40 cellular contexts compared by ENCODE assay signal in genomic region chr10:122242266-122242665, GRCh38. TPM values are rescaled to one million over a fixed set of nuclear protein-coding genes. Genes with fewer than 3 reads are reported as not detected.
"Had no signal": no experiment of that assay in that cellular context is flagged by ENCODE, and none has a peak within 500 bp of the region (broad histone marks: within the 10 kb centered on the region; RNA-seq: fewer than 3 reads in every experiment).

No MANE protein-coding gene starts in this region.

- H3K36me3 Mint-ChIP-seq: activated naive CD4-positive, alpha-beta T cell treated with anti-CD3 and anti-CD28 coated beads, Interleukin-2, amount 10 ng/mL, durations not matched to agents 7 days and 5 days; activated naive CD4-positive, alpha-beta T cell treated with anti-CD3 and anti-CD28 coated beads, Interleukin-2, amount 50 U/mL, for 24 hours; activated naive CD4-positive, alpha-beta T cell treated with anti-CD3 and anti-CD28 coated beads, Interleukin-2, amount 50 U/mL, for 72 hours; activated naive CD8-positive, alpha-beta T cell; activated naive CD8-positive, alpha-beta T cell treated with anti-CD3 and anti-CD28 coated beads for 36 hours; activated naive CD8-positive, alpha-beta T cell treated with anti-CD3 and anti-CD28 coated beads, Interleukin-2, amount 10 ng/mL, durations not matched to agents 7 days and 5 days had no signal

- H3K4me3 ChIP-seq: adrenal gland, ascending aorta, body of pancreas, breast epithelium, cardiac muscle cell had no signal

- H3K27me3 Mint-ChIP-seq: activated naive CD4-positive, alpha-beta T cell treated with anti-CD3 and anti-CD28 coated beads, Interleukin-2, amount 10 ng/mL, durations not matched to agents 7 days and 5 days; activated naive CD4-positive, alpha-beta T cell treated with anti-CD3 and anti-CD28 coated beads, Interleukin-2, amount 50 U/mL, for 24 hours; activated naive CD8-positive, alpha-beta T cell; activated naive CD8-positive, alpha-beta T cell treated with anti-CD3 and anti-CD28 coated beads for 36 hours; activated naive CD8-positive, alpha-beta T cell treated with anti-CD3 and anti-CD28 coated beads, Interleukin-2, amount 10 ng/mL, durations not matched to agents 7 days and 5 days; activated T-cell treated with anti-CD3 and anti-CD28 coated beads, Interleukin-2, amount 50 U/mL, for 24 hours; brain had no signal

- H3K36me3 ChIP-seq: brain microvascular endothelial cell, breast epithelium had no signal

- H3K4me3 Mint-ChIP-seq: activated naive CD4-positive, alpha-beta T cell treated with anti-CD3 and anti-CD28 coated beads for 36 hours; activated naive CD4-positive, alpha-beta T cell treated with anti-CD3 and anti-CD28 coated beads, Interleukin-2, amount 10 ng/mL, durations not matched to agents 7 days and 5 days; activated naive CD4-positive, alpha-beta T cell treated with anti-CD3 and anti-CD28 coated beads, Interleukin-2, amount 50 U/mL, for 24 hours; activated naive CD8-positive, alpha-beta T cell; activated naive CD8-positive, alpha-beta T cell treated with anti-CD3 and anti-CD28 coated beads for 36 hours; activated naive CD8-positive, alpha-beta T cell treated with anti-CD3 and anti-CD28 coated beads, Interleukin-2, amount 10 ng/mL, durations not matched to agents 7 days and 5 days; activated naive CD8-positive, alpha-beta T cell treated with anti-CD3 and anti-CD28 coated beads, Interleukin-2, amount 50 U/mL, for 24 hours; activated T-cell treated with anti-CD3 and anti-CD28 coated beads, Interleukin-2, amount 50 U/mL, for 24 hours; activated T-cell treated with anti-CD3 and anti-CD28 coated beads, Interleukin-2, amount 50 U/mL, for 4 hours; activated T-cell treated with anti-CD3 and anti-CD28 coated beads, Interleukin-2, amount 50 U/mL, for 72 hours; activated T-helper 1 cell treated with anti-CD3 and anti-CD28 coated beads, Interleukin-12 subunit alpha, Interleukin-12 subunit beta, Interleukin-2, Interleukin-4 antibody, amounts not matched to agents 30 ng/mL and 10 ng/mL and 1 ng/mL, durations not matched to agents 14 hours and 24 hours and 36 hours; activated T-helper 17 cell treated with anti-CD3 and anti-CD28 coated beads, Interleukin-2, amount 50 U/mL, for 72 hours; brain; central memory CD8-positive, alpha-beta T cell had no signal

- H3K9me3 Mint-ChIP-seq: activated naive CD4-positive, alpha-beta T cell treated with anti-CD3 and anti-CD28 coated beads for 36 hours; activated naive CD4-positive, alpha-beta T cell treated with anti-CD3 and anti-CD28 coated beads, Interleukin-2, amount 10 ng/mL, durations not matched to agents 7 days and 5 days; activated naive CD4-positive, alpha-beta T cell treated with anti-CD3 and anti-CD28 coated beads, Interleukin-2, amount 50 U/mL, for 24 hours; activated naive CD4-positive, alpha-beta T cell treated with anti-CD3 and anti-CD28 coated beads, Interleukin-2, amount 50 U/mL, for 72 hours; activated naive CD8-positive, alpha-beta T cell treated with anti-CD3 and anti-CD28 coated beads for 36 hours; activated naive CD8-positive, alpha-beta T cell treated with anti-CD3 and anti-CD28 coated beads, Interleukin-2, amount 10 ng/mL, durations not matched to agents 7 days and 5 days; activated naive CD8-positive, alpha-beta T cell treated with anti-CD3 and anti-CD28 coated beads, Interleukin-2, amount 50 U/mL, for 24 hours; activated T-cell treated with anti-CD3 and anti-CD28 coated beads, Interleukin-2, amount 50 U/mL, for 24 hours; activated T-cell treated with anti-CD3 and anti-CD28 coated beads, Interleukin-2, amount 50 U/mL, for 4 hours; activated T-cell treated with anti-CD3 and anti-CD28 coated beads, Interleukin-2, amount 50 U/mL, for 72 hours; activated T-helper 1 cell treated with anti-CD3 and anti-CD28 coated beads, Interleukin-12 subunit alpha, Interleukin-12 subunit beta, Interleukin-2, Interleukin-4 antibody, amounts not matched to agents 30 ng/mL and 10 ng/mL and 1 ng/mL, durations not matched to agents 14 hours and 24 hours and 36 hours; activated T-helper 17 cell treated with anti-CD3 and anti-CD28 coated beads, Interleukin-2, amount 50 U/mL, for 72 hours; activated T-helper 2 cell treated with anti-CD3 and anti-CD28 coated beads, Interferon-gamma antibody, Interleukin-2, Interleukin-4, amounts not matched to agents 10 μg/mL and 5 μg/mL and 100 μg/mL, durations not matched to agents 14 hours and 24 hours and 36 hours; brain; central memory CD8-positive, alpha-beta T cell had no signal

- ATAC-seq: activated naive CD4-positive, alpha-beta T cell treated with anti-CD3 and anti-CD28 coated beads, Interleukin-2, amount 50 U/mL, for 72 hours; activated naive CD8-positive, alpha-beta T cell treated with anti-CD3 and anti-CD28 coated beads, Interleukin-2, amount 50 U/mL, for 24 hours; activated T-cell treated with anti-CD3 and anti-CD28 coated beads, Interleukin-2, amount 50 U/mL, for 4 hours; activated T-cell treated with anti-CD3 and anti-CD28 coated beads, Interleukin-2, amount 50 U/mL, for 72 hours; activated T-helper 17 cell treated with anti-CD3 and anti-CD28 coated beads, Interleukin-2, amount 50 U/mL, for 72 hours; body of pancreas had no signal

- H3K27me3 ChIP-seq: adrenal gland, ascending aorta, body of pancreas, brain microvascular endothelial cell, breast epithelium, cardiac muscle cell had no signal

- H3K27ac ChIP-seq: adrenal gland, ascending aorta, body of pancreas, brain microvascular endothelial cell, breast epithelium, cardiac muscle cell had no signal

- H3K4me1 Mint-ChIP-seq: activated naive CD4-positive, alpha-beta T cell treated with anti-CD3 and anti-CD28 coated beads, Interleukin-2, amount 10 ng/mL, durations not matched to agents 7 days and 5 days; activated naive CD4-positive, alpha-beta T cell treated with anti-CD3 and anti-CD28 coated beads, Interleukin-2, amount 50 U/mL, for 24 hours; activated naive CD8-positive, alpha-beta T cell treated with anti-CD3 and anti-CD28 coated beads for 36 hours; activated naive CD8-positive, alpha-beta T cell treated with anti-CD3 and anti-CD28 coated beads, Interleukin-2, amount 10 ng/mL, durations not matched to agents 7 days and 5 days; activated naive CD8-positive, alpha-beta T cell treated with anti-CD3 and anti-CD28 coated beads, Interleukin-2, amount 50 U/mL, for 24 hours; activated T-helper 17 cell treated with anti-CD3 and anti-CD28 coated beads, Interleukin-2, amount 50 U/mL, for 72 hours; central memory CD8-positive, alpha-beta T cell had no signal

- H3K9me3 ChIP-seq: adrenal gland, ascending aorta, body of pancreas, breast epithelium had no signal

- H3K27ac Mint-ChIP-seq: activated naive CD4-positive, alpha-beta T cell treated with anti-CD3 and anti-CD28 coated beads for 36 hours; activated naive CD4-positive, alpha-beta T cell treated with anti-CD3 and anti-CD28 coated beads, Interleukin-2, amount 10 ng/mL, durations not matched to agents 7 days and 5 days; activated naive CD4-positive, alpha-beta T cell treated with anti-CD3 and anti-CD28 coated beads, Interleukin-2, amount 50 U/mL, for 24 hours; activated naive CD4-positive, alpha-beta T cell treated with anti-CD3 and anti-CD28 coated beads, Interleukin-2, amount 50 U/mL, for 72 hours; activated naive CD8-positive, alpha-beta T cell; activated naive CD8-positive, alpha-beta T cell treated with anti-CD3 and anti-CD28 coated beads for 36 hours; activated naive CD8-positive, alpha-beta T cell treated with anti-CD3 and anti-CD28 coated beads, Interleukin-2, amount 10 ng/mL, durations not matched to agents 7 days and 5 days; activated naive CD8-positive, alpha-beta T cell treated with anti-CD3 and anti-CD28 coated beads, Interleukin-2, amount 50 U/mL, for 24 hours; activated T-cell treated with anti-CD3 and anti-CD28 coated beads, Interleukin-2, amount 50 U/mL, for 24 hours; activated T-cell treated with anti-CD3 and anti-CD28 coated beads, Interleukin-2, amount 50 U/mL, for 72 hours; activated T-helper 1 cell treated with anti-CD3 and anti-CD28 coated beads, Interleukin-12 subunit alpha, Interleukin-12 subunit beta, Interleukin-2, Interleukin-4 antibody, amounts not matched to agents 30 ng/mL and 10 ng/mL and 1 ng/mL, durations not matched to agents 14 hours and 24 hours and 36 hours; activated T-helper 17 cell treated with anti-CD3 and anti-CD28 coated beads, Interleukin-2, amount 50 U/mL, for 72 hours; activated T-helper 2 cell treated with anti-CD3 and anti-CD28 coated beads, Interferon-gamma antibody, Interleukin-2, Interleukin-4, amounts not matched to agents 10 μg/mL and 5 μg/mL and 100 μg/mL, durations not matched to agents 14 hours and 24 hours and 36 hours; brain had no signal

- DNase-seq: activated effector memory CD4-positive, alpha-beta T cell treated with anti-CD3 and anti-CD28 coated beads, Interleukin-2, amount 50 U/mL, for 16 hours; activated effector memory CD4-positive, alpha-beta T cell treated with Interleukin-2 at 50 U/mL for 16 hours; activated gamma-delta T cell; activated gamma-delta T cell treated with Interleukin-2 at 50 U/mL for 16 hours; activated naive CD4-positive, alpha-beta T cell; activated naive CD4-positive, alpha-beta T cell treated with anti-CD3 and anti-CD28 coated beads for 36 hours; activated naive CD4-positive, alpha-beta T cell treated with anti-CD3 and anti-CD28 coated beads, Interleukin-2, amount 10 ng/mL, durations not matched to agents 7 days and 5 days; activated naive CD4-positive, alpha-beta T cell treated with anti-CD3 and anti-CD28 coated beads, Interleukin-2, amount 50 U/mL, for 16 hours; activated naive CD4-positive, alpha-beta T cell treated with Interleukin-2 at 50 U/mL for 16 hours; activated naive CD8-positive, alpha-beta T cell treated with anti-CD3 and anti-CD28 coated beads for 36 hours; activated naive CD8-positive, alpha-beta T cell treated with anti-CD3 and anti-CD28 coated beads, Interleukin-2, amount 10 ng/mL, durations not matched to agents 7 days and 5 days; activated naive CD8-positive, alpha-beta T cell treated with anti-CD3 and anti-CD28 coated beads, Interleukin-2, amount 50 U/mL, for 24 hours; activated T-cell treated with anti-CD3 and anti-CD28 coated beads, Interleukin-2, amount 50 U/mL, for 1 hour; activated T-cell treated with anti-CD3 and anti-CD28 coated beads, Interleukin-2, amount 50 U/mL, for 24 hours; activated T-cell treated with anti-CD3 and anti-CD28 coated beads, Interleukin-2, amount 50 U/mL, for 4 hours; activated T-cell treated with anti-CD3 and anti-CD28 coated beads, Interleukin-2, amount 50 U/mL, for 48 hours; activated T-cell treated with anti-CD3 and anti-CD28 coated beads, Interleukin-2, amount 50 U/mL, for 72 hours; adrenal gland; amniotic stem cell; amygdala; anterior cingulate cortex; aorta; body of pancreas; brain microvascular endothelial cell; caudate nucleus; central memory CD4-positive, alpha-beta T cell; cerebellar nuclear complex had no signal

- H3K4me1 ChIP-seq: adrenal gland, ascending aorta, body of pancreas, breast epithelium had no signal

RNA-seq across cellular contexts. Expression of gene BTBD16, which starts 28.8 kb away (rescaled TPM):
- total RNA-seq: activated naive CD4-positive, alpha-beta T cell treated with anti-CD3 and anti-CD28 coated beads for 36 hours; activated naive CD4-positive, alpha-beta T cell treated with anti-CD3 and anti-CD28 coated beads, Interleukin-2, amount 50 U/mL, for 72 hours; activated naive CD8-positive, alpha-beta T cell treated with anti-CD3 and anti-CD28 coated beads for 36 hours; activated naive CD8-positive, alpha-beta T cell treated with anti-CD3 and anti-CD28 coated beads, Interleukin-2, amount 10 ng/mL, durations not matched to agents 7 days and 5 days; activated T-cell treated with anti-CD3 and anti-CD28 coated beads, Interleukin-2, amount 50 U/mL, for 4 hours; activated T-cell treated with anti-CD3 and anti-CD28 coated beads, Interleukin-2, amount 50 U/mL, for 72 hours; activated T-helper 1 cell treated with anti-CD3 and anti-CD28 coated beads, Interleukin-12 subunit alpha, Interleukin-12 subunit beta, Interleukin-2, Interleukin-4 antibody, amounts not matched to agents 30 ng/mL and 10 ng/mL and 1 ng/mL, durations not matched to agents 14 hours and 24 hours and 36 hours; activated T-helper 17 cell treated with anti-CD3 and anti-CD28 coated beads, Interleukin-2, amount 50 U/mL, for 72 hours; activated T-helper 2 cell treated with anti-CD3 and anti-CD28 coated beads, Interferon-gamma antibody, Interleukin-2, Interleukin-4, amounts not matched to agents 10 μg/mL and 5 μg/mL and 100 μg/mL, durations not matched to agents 14 hours and 24 hours and 36 hours; ascending aorta; astrocyte; body of pancreas; cerebellum had no signal
